12 cellular contexts compared by ENCODE assay signal in the genomic region with DNA sequence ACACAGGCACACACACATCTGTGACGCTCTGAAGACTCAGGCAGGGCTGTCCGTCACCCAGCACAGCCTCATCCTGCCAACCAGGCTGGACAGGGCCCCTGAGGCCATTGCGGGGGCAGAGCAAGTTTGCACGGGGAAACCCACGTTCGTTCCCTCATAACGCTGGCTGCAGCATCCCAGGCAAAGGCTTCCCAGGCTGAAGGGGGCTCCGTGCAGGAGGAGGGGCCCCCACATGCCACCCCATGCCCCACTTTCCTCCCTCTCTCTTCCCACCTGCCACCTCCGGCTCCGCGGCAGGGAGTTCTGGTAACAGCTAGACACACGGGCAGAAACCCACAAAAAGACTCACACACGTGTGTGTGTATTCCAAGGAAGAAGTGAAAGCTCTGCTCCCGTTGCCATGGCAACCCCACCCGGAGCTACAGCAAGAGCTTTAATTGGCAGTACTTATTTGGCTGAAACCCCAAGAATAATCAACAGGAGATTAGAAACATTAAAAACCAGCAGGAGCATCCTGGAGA.
DNase-seq lines count a peak whose midpoint lies in the region; ATAC-seq and TF ChIP-seq lines count a peak whose summit lies in the region.
"Had no signal": no experiment of that assay in that cellular context is flagged by ENCODE, and none has a peak within 500 bp of the region (broad histone marks: within the 10 kb centered on the region; RNA-seq: fewer than 3 reads in every experiment).

No MANE protein-coding gene starts in this region.

- H3F3A ChIP-seq in GM23248 (ENCODE audit: insufficient read depth) = no peaks in the 10 kb centered on the region

- CTCF ChIA-PET in naive thymus-derived CD4-positive, alpha-beta T cell (lab: Charles Lee) = interaction anchor here (1.0 to 1.5 kb wide), 2 partner anchors 13 to 1086 kb away, joined by 3 to 4 read pairs; no protein-coding TSS in a partner anchor

- no peak overlapping the region for H2AFZ ChIP-seq in GM23248

- TF ChIP-seq EP300 in gastroesophageal sphincter (IDR thresholded peaks at IDR 0.05) = no peak

- H3K9me3 ChIP-seq in GM23248 (ENCODE audit: low read depth) (no peaks in the 10 kb centered on the region), gastroesophageal sphincter (no peaks in the 10 kb centered on the region)
- H3K9me3 ChIP-seq in naive thymus-derived CD4-positive, alpha-beta T cell (ENCODE audit: control insufficient read depth in 2 of 3, low read length in 3 of 3) = no peaks in the 10 kb centered on the region
- H3K9me3 ChIP-seq: adrenal gland, right atrium auricular region, suprapubic skin had no signal

- H3K27me3 Mint-ChIP-seq in naive thymus-derived CD4-positive, alpha-beta T cell = peaks cover 0 to 36% (median 13%) of the 10 kb centered on the region in 5 donors

- H3K27me3 ChIP-seq in GM23248 (replicated peaks; ENCODE audit: insufficient read depth) (no peaks in the 10 kb centered on the region), gastroesophageal sphincter (peaks cover 66% of the 10 kb centered on the region)
- no peaks in the 10 kb centered on the region for H3K27me3 ChIP-seq in naive thymus-derived CD4-positive, alpha-beta T cell (ENCODE audit: control insufficient read depth in 2 of 2, insufficient read depth in 2 of 2, low read length in 2 of 2)
- H3K27me3 ChIP-seq: right atrium auricular region had no signal

- H3K9me3 Mint-ChIP-seq in naive thymus-derived CD4-positive, alpha-beta T cell = peaks cover 0 to 1% (median 0%) of the 10 kb centered on the region in 11 donors

- no peaks in the 10 kb centered on the region for H3K9me2 ChIP-seq in GM23248 (ENCODE audit: insufficient read depth)

- intact Hi-C loops in naive thymus-derived CD4-positive, alpha-beta T cell (cut with micrococcal nuclease) = no loop called here

- no peak for TF ChIP-seq CTCF in foreskin fibroblast (IDR thresholded peaks at IDR 0.05; ENCODE audit: low read depth, low read length)
- no peak for TF ChIP-seq CTCF in gastroesophageal sphincter (IDR thresholded peaks at IDR 0.05)

- H3K36me3 Mint-ChIP-seq in naive thymus-derived CD4-positive, alpha-beta T cell = no peaks in the 10 kb centered on the region
- H3K36me3 Mint-ChIP-seq: memory B cell had no signal

- H3K4me1 ChIP-seq in GM23248 (ENCODE audit: insufficient read depth) (no peaks in the 10 kb centered on the region), gastroesophageal sphincter (peaks cover 0 to 15% (median 0%) of the 10 kb centered on the region in 3 donors)
- H3K4me1 ChIP-seq in naive thymus-derived CD4-positive, alpha-beta T cell (ENCODE audit: control insufficient read depth in 2 of 2, insufficient read depth in 2 of 2, low read length in 2 of 2) = peaks cover 0 to 7% of the 10 kb centered on the region in 2 donors
- H3K4me1 ChIP-seq: adrenal gland had no signal

- 20 to 21% methylated on average over 14 to 15 of the region's 15 CpGs for WGBS in GM23248 (ENCODE audit: low coverage in 1 of 2, low lambda C conversion rate in 2 of 2, missing lambda C conversion rate in 2 of 2), 2 experiments
- 31% methylated on average over 5 of the region's 15 CpGs; no CpG with 5 or more reads in 1 of the 2 donors for WGBS in gastroesophageal sphincter (ENCODE audit: low coverage in 1 of 2), 2 donors

- in situ Hi-C loops in GM23248 (cut with MboI) = no loop called here

- H3K4me2 ChIP-seq in GM23248 (ENCODE audit: unreplicated experiment) = no peak overlapping the region

- H3K27ac Mint-ChIP-seq in naive thymus-derived CD4-positive, alpha-beta T cell = no peak overlapping the region
- H3K27ac Mint-ChIP-seq: memory B cell had no signal

- peak; percentile 8 for DNase-seq in GM23248
- peak; percentile 22 for DNase-seq in NCI-H2227 treated with DMSO at 0.1 percent for 48 hours (lab: John Stamatoyannopoulos, UW)
- DNase-seq in foreskin fibroblast = peak; percentile 1 to 4
- DNase-seq in pons (ENCODE audit: low spot score) = peak; percentile 15
- no peak for DNase-seq in NCI-H1436 treated with DMSO at 0.1 percent for 48 hours (lab: John Stamatoyannopoulos, UW)
- no peak for DNase-seq in naive thymus-derived CD4-positive, alpha-beta T cell

- no peak overlapping the region for H3K27ac ChIP-seq in GM23248
- H3K27ac ChIP-seq in gastroesophageal sphincter = no peak overlapping the region
- H3K27ac ChIP-seq in naive thymus-derived CD4-positive, alpha-beta T cell (ENCODE audit: low read depth, low read length) = no peak overlapping the region
- H3K27ac ChIP-seq: adrenal gland, right atrium auricular region, RWPE1, suprapubic skin had no signal

- TF ChIP-seq POLR2A in gastroesophageal sphincter (IDR thresholded peaks at IDR 0.05) = no peak

- H3K4me1 Mint-ChIP-seq in naive thymus-derived CD4-positive, alpha-beta T cell = peaks cover 0 to 5% (median 0%) of the 10 kb centered on the region in 7 donors

- H3K9ac ChIP-seq in GM23248 = no peak overlapping the region

- no peaks in the 10 kb centered on the region for H4K20me1 ChIP-seq in GM23248 (ENCODE audit: insufficient read depth)

- POLR2A ChIA-PET in naive thymus-derived CD4-positive, alpha-beta T cell (lab: Charles Lee) = no interaction called here

- ATAC-seq in gastroesophageal sphincter = no peak
- no peak for ATAC-seq in naive thymus-derived CD4-positive, alpha-beta T cell

- H3K4me3 ChIP-seq in GM23248 (no peak overlapping the region), foreskin fibroblast (ENCODE audit: low read depth in 1 of 2, low read length in 2 of 2) (no peak overlapping the region), gastroesophageal sphincter (no peak overlapping the region)
- no peak overlapping the region for H3K4me3 ChIP-seq in naive thymus-derived CD4-positive, alpha-beta T cell (ENCODE audit: low read length)
- H3K4me3 ChIP-seq: adrenal gland, right atrium auricular region, suprapubic skin had no signal

- H3K4me3 Mint-ChIP-seq in naive thymus-derived CD4-positive, alpha-beta T cell = no peak overlapping the region
- H3K4me3 Mint-ChIP-seq: memory B cell had no signal

- no peaks in the 10 kb centered on the region for H3K36me3 ChIP-seq in GM23248 (ENCODE audit: low read depth)
- H3K36me3 ChIP-seq in gastroesophageal sphincter = no peaks in the 10 kb centered on the region
- H3K36me3 ChIP-seq in naive thymus-derived CD4-positive, alpha-beta T cell (ENCODE audit: control insufficient read depth in 2 of 3, insufficient read depth in 3 of 3, low read length in 3 of 3) = no peaks in the 10 kb centered on the region
- H3K36me3 ChIP-seq: adrenal gland, right atrium auricular region, suprapubic skin had no signal

- no peaks in the 10 kb centered on the region for H3K79me2 ChIP-seq in GM23248 (ENCODE audit: insufficient read depth)

Comparison
In these comparisons a context has a peak if more than half of its experiments do, and no peak if none do; other contexts are left out.
1. DNase-seq: peak in GM23248 (single experiment), NCI-H2227 treated with DMSO at 0.1 percent for 48 hours (single experiment), foreskin fibroblast (2 of 2) and pons (single experiment); none in NCI-H1436 treated with DMSO at 0.1 percent for 48 hours (single experiment) and naive thymus-derived CD4-positive, alpha-beta T cell (0 of 9).